In genomic region chr6:33787954-33788693, GRCh38 we compare ENCODE assay signal across 8 cellular contexts. TPM values are rescaled to one million over a fixed set of nuclear protein-coding genes. Genes with fewer than 3 reads are reported as not detected.
DNase-seq lines count a peak whose midpoint lies in the region; ATAC-seq and TF ChIP-seq lines count a peak whose summit lies in the region.

No MANE protein-coding gene starts in this region.

- no peaks in the 10 kb centered on the region for H4K20me1 ChIP-seq in OCI-LY1 (ENCODE audit: insufficient read depth, low read length)

- DNase-seq in AG09309 (ENCODE audit: low read depth) (no peak), epithelial cell of proximal tubule (ENCODE audit: low read depth) (no peak)
- peak; percentile 63 for DNase-seq in activated T-cell treated with anti-CD3 and anti-CD28 coated beads, Interleukin-2, amount 50 U/mL, for 1 hour
- peak; percentile 44 to 86 for DNase-seq in stimulated activated effector memory CD8-positive, alpha-beta T cell treated with anti-CD3 and anti-CD28 coated beads, Interleukin-12 subunit alpha, Interleukin-12 subunit beta, amount 100 ng/mL, for 72 hours (ENCODE audit: low spot score in 2 of 2)

- peak overlapping the region; percentile 89 for H3K4me2 ChIP-seq in OCI-LY1 (ENCODE audit: low read length)

- TF ChIP-seq CTCF in AG09309 (IDR thresholded peaks at IDR 0.05; ENCODE audit: control insufficient read depth, insufficient read depth, low read depth, low read length, missing control alignments) (no peak), OCI-LY1 (IDR thresholded peaks at IDR 0.05; ENCODE audit: low read length) (no peak), epithelial cell of proximal tubule (conservative IDR thresholded peaks at IDR 0.05; ENCODE audit: low read depth, low read length) (no peak)

- H3K36me3 ChIP-seq in OCI-LY1 (ENCODE audit: insufficient read depth, low read length) (peaks cover 19% of the 10 kb centered on the region; the same call in 1 of the 2 replicates), mucosa of rectum (ENCODE audit: control insufficient read depth in 2 of 2, insufficient read depth in 2 of 2, low read length in 2 of 2) (peaks cover 22 to 28% of the 10 kb centered on the region in 2 donors)

- H3K4me1 ChIP-seq in OCI-LY1 (ENCODE audit: insufficient read depth, low read length, severe bottlenecking) (peaks cover 30% of the 10 kb centered on the region), mucosa of rectum (ENCODE audit: control insufficient read depth in 2 of 2, insufficient read depth in 2 of 2, low read length in 2 of 2) (peaks cover 19 to 24% of the 10 kb centered on the region in 2 donors)

- peaks cover 54% of the 10 kb centered on the region for H3K4me1 Mint-ChIP-seq in stimulated activated effector memory CD8-positive, alpha-beta T cell treated with anti-CD3 and anti-CD28 coated beads, Interleukin-12 subunit alpha, Interleukin-12 subunit beta, amount 100 ng/mL, for 72 hours

- H3K4me3 Mint-ChIP-seq in stimulated activated effector memory CD8-positive, alpha-beta T cell treated with anti-CD3 and anti-CD28 coated beads, Interleukin-12 subunit alpha, Interleukin-12 subunit beta, amount 100 ng/mL, for 72 hours: peak overlapping the region; percentile 91

- H3K9me3 Mint-ChIP-seq in stimulated activated effector memory CD8-positive, alpha-beta T cell treated with anti-CD3 and anti-CD28 coated beads, Interleukin-12 subunit alpha, Interleukin-12 subunit beta, amount 100 ng/mL, for 72 hours: no peaks in the 10 kb centered on the region

- H3K9me2 ChIP-seq in OCI-LY1 (ENCODE audit: low read depth, low read length): no peaks in the 10 kb centered on the region

- no peak overlapping the region for H2AFZ ChIP-seq in OCI-LY1 (ENCODE audit: low read length)

- H3K27ac Mint-ChIP-seq in stimulated activated effector memory CD8-positive, alpha-beta T cell treated with anti-CD3 and anti-CD28 coated beads, Interleukin-12 subunit alpha, Interleukin-12 subunit beta, amount 100 ng/mL, for 72 hours: peak overlapping the region; percentile 98

- H3K27me3 ChIP-seq in OCI-LY1 (ENCODE audit: insufficient read depth, low read length) (no peaks in the 10 kb centered on the region), mucosa of rectum (ENCODE audit: control insufficient read depth in 2 of 2, insufficient read depth in 2 of 2, low read length in 2 of 2) (peaks cover 0 to 2% of the 10 kb centered on the region in 2 donors)

- ATAC-seq in GM18858 (IDR thresholded peaks at IDR 0.05; ENCODE audit: unreplicated experiment) (peak; percentile 19), HG03045 (IDR thresholded peaks at IDR 0.05; ENCODE audit: unreplicated experiment) (peak; percentile 47)
- ATAC-seq in stimulated activated effector memory CD8-positive, alpha-beta T cell treated with anti-CD3 and anti-CD28 coated beads, Interleukin-12 subunit alpha, Interleukin-12 subunit beta, amount 100 ng/mL, for 72 hours: peak; percentile 69

- H3K79me2 ChIP-seq in OCI-LY1 (ENCODE audit: insufficient read depth, low read length): no peaks in the 10 kb centered on the region

- H3F3A ChIP-seq in OCI-LY1 (ENCODE audit: insufficient read depth, low read length): no peaks in the 10 kb centered on the region

- peak overlapping the region; percentile 54 for H3K4me3 ChIP-seq in AG09309 (ENCODE audit: control insufficient read depth, low read depth, low read length)
- peak overlapping the region; percentile 99 for H3K4me3 ChIP-seq in OCI-LY1 (ENCODE audit: low read depth, low read length, poor library complexity, severe bottlenecking)
- H3K4me3 ChIP-seq in epithelial cell of proximal tubule (ENCODE audit: low read depth, low read length): peak overlapping the region; percentile 67
- peak overlapping the region; percentile 80 to 83 for H3K4me3 ChIP-seq in mucosa of rectum (ENCODE audit: low read length in 2 of 2)

- peaks cover 46% of the 10 kb centered on the region for H3K36me3 Mint-ChIP-seq in stimulated activated effector memory CD8-positive, alpha-beta T cell treated with anti-CD3 and anti-CD28 coated beads, Interleukin-12 subunit alpha, Interleukin-12 subunit beta, amount 100 ng/mL, for 72 hours

- H3K27ac ChIP-seq in OCI-LY1 (ENCODE audit: low read depth, low read length, poor library complexity, severe bottlenecking) (no peak overlapping the region), mucosa of rectum (ENCODE audit: low read depth in 2 of 2, low read length in 2 of 2) (peak overlapping the region; percentile 92 to 96)

- H3K9ac ChIP-seq in OCI-LY1 (ENCODE audit: low read length) (peak overlapping the region; percentile 96), mucosa of rectum (ENCODE audit: low read depth in 1 of 2, low read length in 2 of 2) (peak overlapping the region; percentile 90 to 91)

- no peaks in the 10 kb centered on the region for H3K9me3 ChIP-seq in OCI-LY1 (ENCODE audit: low read length)
- no peaks in the 10 kb centered on the region for H3K9me3 ChIP-seq in mucosa of rectum (ENCODE audit: control insufficient read depth in 2 of 2, low read length in 2 of 2)

RNA-seq across cellular contexts. Expression of gene LEMD2, which starts 0.8 kb away (rescaled TPM):
- 42.0 and 48.3 TPM in 2 replicates for total RNA-seq in epithelial cell of proximal tubule

RNA-seq across cellular contexts. Expression of gene MLN, which starts 15.7 kb away (rescaled TPM):
- total RNA-seq in epithelial cell of proximal tubule: not detected in 2 replicates

RNA-seq across cellular contexts. Expression of gene IP6K3, which starts 41.4 kb away (rescaled TPM):
- 0.40 and 0.65 TPM in 2 replicates for total RNA-seq in epithelial cell of proximal tubule

Comparison
In these comparisons a context has a peak if more than half of its experiments do, and no peak if none do; other contexts are left out.
1. DNase-seq: peak in activated T-cell treated with anti-CD3 and anti-CD28 coated beads, Interleukin-2, amount 50 U/mL, for 1 hour (single experiment) and stimulated activated effector memory CD8-positive, alpha-beta T cell treated with anti-CD3 and anti-CD28 coated beads, Interleukin-12 subunit alpha, Interleukin-12 subunit beta, amount 100 ng/mL, for 72 hours (2 of 2); none in AG09309 (single experiment) and epithelial cell of proximal tubule (single experiment).
2. ATAC-seq: peak in every context shown above with its lines; median percentile 69 in stimulated activated effector memory CD8-positive, alpha-beta T cell treated with anti-CD3 and anti-CD28 coated beads, Interleukin-12 subunit alpha, Interleukin-12 subunit beta, amount 100 ng/mL, for 72 hours; 47 in HG03045; 19 in GM18858.
3. Peak in every context shown above with its lines, with median percentiles within 50 percentile points of each other: H3K4me3 ChIP-seq.